ENCODE assay signal across 8 cellular contexts in the genomic region with DNA sequence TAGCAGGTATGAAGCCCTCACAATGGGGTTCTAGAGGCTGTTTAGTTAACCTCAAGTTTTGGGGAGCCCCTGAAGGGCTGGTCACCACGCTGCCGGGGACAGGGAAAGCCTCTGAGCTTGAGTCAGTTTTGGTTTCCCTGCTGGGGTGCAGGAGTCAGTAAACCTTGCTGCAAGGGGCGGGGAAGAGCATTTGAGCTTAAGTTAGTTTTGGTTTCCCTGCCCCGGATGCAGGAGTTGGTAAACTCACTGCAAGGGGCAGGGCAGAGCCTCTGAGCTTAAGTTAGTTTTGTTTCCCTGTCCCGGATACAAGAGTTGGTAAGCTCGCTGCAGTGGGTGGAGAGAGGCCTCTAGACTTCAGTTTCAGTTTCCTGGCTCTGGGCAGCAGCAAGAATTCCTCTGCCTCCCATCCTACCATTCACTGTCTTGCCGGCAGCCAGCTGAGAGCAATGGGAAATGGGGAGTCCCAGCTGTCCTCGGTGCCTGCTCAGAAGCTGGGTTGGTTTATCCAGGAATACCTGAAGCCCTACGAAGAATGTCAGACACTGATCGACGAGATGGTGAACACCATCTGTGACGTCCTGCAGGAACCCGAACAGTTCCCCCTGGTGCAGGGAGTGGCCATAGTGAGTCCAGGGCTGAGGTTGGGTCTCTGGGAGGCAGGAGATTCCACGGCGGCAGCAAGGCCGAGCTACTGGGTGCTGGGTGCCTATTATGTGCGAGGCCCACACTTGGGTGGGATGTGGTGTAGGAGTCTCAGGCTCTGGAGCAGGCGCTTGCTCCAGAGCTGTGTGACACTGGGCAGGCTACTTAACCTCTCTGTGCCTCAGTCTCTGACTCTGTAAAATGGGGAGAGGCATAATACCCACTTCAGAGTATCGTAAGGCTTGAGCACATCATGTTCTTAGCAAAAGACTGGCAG. TPM values are rescaled to one million over a fixed set of nuclear protein-coding genes. Genes with fewer than 3 reads are reported as not detected.
DNase-seq lines count a peak whose midpoint lies in the region; ATAC-seq, FAIRE-seq and TF ChIP-seq lines count a peak whose summit lies in the region.

A gene with protein sequence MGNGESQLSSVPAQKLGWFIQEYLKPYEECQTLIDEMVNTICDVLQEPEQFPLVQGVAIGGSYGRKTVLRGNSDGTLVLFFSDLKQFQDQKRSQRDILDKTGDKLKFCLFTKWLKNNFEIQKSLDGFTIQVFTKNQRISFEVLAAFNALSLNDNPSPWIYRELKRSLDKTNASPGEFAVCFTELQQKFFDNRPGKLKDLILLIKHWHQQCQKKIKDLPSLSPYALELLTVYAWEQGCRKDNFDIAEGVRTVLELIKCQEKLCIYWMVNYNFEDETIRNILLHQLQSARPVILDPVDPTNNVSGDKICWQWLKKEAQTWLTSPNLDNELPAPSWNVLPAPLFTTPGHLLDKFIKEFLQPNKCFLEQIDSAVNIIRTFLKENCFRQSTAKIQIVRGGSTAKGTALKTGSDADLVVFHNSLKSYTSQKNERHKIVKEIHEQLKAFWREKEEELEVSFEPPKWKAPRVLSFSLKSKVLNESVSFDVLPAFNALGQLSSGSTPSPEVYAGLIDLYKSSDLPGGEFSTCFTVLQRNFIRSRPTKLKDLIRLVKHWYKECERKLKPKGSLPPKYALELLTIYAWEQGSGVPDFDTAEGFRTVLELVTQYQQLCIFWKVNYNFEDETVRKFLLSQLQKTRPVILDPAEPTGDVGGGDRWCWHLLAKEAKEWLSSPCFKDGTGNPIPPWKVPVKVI (plus strand): TSS at position 357 of the 919 bp plus-strand sequence. CDS start 90 bp downstream, at position 447.

- ATAC-seq in HG03175 (IDR thresholded peaks at IDR 0.05; ENCODE audit: unreplicated experiment) (peak; percentile 92), HepG2 (peak; percentile 84)

- no peak within 1 kb of the TSS for H3K27ac ChIP-seq in HepG2 (ENCODE audit: extremely low read length, insufficient read depth, low read length)

- H3K9ac ChIP-seq in HepG2 (ENCODE audit: insufficient read depth, low read depth, low read length) = 0 out of 2 replicates have a peak within 1 kb of the TSS, but pooled peaks have one; percentile 21

- H3K9me3 ChIP-seq in HepG2 (ENCODE audit: low read length) = no peaks in the 10 kb centered on the region

- TF ChIP-seq POLR2A in GM18951 (IDR thresholded peaks at IDR 0.05; ENCODE audit: extremely low read depth, insufficient read depth, insufficient read length) = peak; percentile 84
- TF ChIP-seq POLR2A in HepG2 (IDR thresholded peaks at IDR 0.05; ENCODE audit: insufficient read depth in 1 of 2, low read depth in 2 of 2, low read length in 2 of 2) = no peak

- TF ChIP-seq RAD21 in HepG2 (CRISPR knock-in tag; IDR thresholded peaks at IDR 0.05) = no peak

- TF ChIP-seq EP300 in HepG2 (IDR thresholded peaks at IDR 0.05; ENCODE audit: low read depth in 2 of 2, low read length in 2 of 2) (no peak), HepG2 (CRISPR knock-in tag; IDR thresholded peaks at IDR 0.05; ENCODE audit: borderline replicate concordance) (no peak)

- peak within 1 kb of the TSS; percentile 7 to 70 (median 61); a peak in 5 of 6 replicates for H3K4me3 ChIP-seq in HepG2 (replicated peaks in 1 of 3; ENCODE audit: insufficient read depth in 1 of 3, low read depth in 2 of 3, low read length in 3 of 3)

- H3K27me3 ChIP-seq in HepG2 (ENCODE audit: control insufficient read depth in 1 of 2, insufficient read depth in 2 of 2, low read length in 2 of 2) = peaks cover 0 to 2% of the 10 kb centered on the region in 2 experiments; a peak in 1 of 5 replicates

- DNase-seq in A172 (ENCODE audit: low spot score) = peak; percentile 52
- peak; percentile 49 for DNase-seq in T-helper 9 cell
- peak; percentile 63 to 88 for DNase-seq in T47D (ENCODE audit: low read depth in 1 of 2, low spot score in 1 of 2)
- DNase-seq in HepG2 (ENCODE audit: low spot score) = peak; percentile 12
- peak; percentile 56 for DNase-seq in stimulated activated CD8-positive, alpha-beta memory T cell treated with anti-CD3 and anti-CD28 coated beads, Interleukin-15, amount 100 ng/mL, for 1 hour (ENCODE audit: low read depth)
- no peak for DNase-seq in NCI-H1105 (lab: John Stamatoyannopoulos, UW)

- CTCF ChIA-PET in HepG2 (lab: Yijun Ruan, JAX; ENCODE audit: low intra/inter-chr PET ratio, low total read pairs) = no interaction called here

- H3K79me2 ChIP-seq in HepG2 (ENCODE audit: insufficient read depth, low read length) = no peaks in the 10 kb centered on the region

- peak within 1 kb of the TSS; percentile 88 for H3K4me2 ChIP-seq in HepG2 (ENCODE audit: low read depth, low read length)

- 8% methylated on average over 14 of the region's 19 CpGs for WGBS in HepG2 (ENCODE audit: low lambda C conversion rate)

- POLR2A ChIA-PET in HepG2 (lab: Yijun Ruan, JAX) = no interaction called here

- no peak for FAIRE-seq in HepG2 (lab: Jason Lieb, UNC)

- H3K36me3 ChIP-seq in HepG2 (replicated peaks in 1 of 2; ENCODE audit: control insufficient read depth in 1 of 2, insufficient read depth in 2 of 2, low read length in 2 of 2) = no peaks in the 10 kb centered on the region

- intact Hi-C loops in HepG2 (cut with micrococcal nuclease; ENCODE audit: unreplicated experiment) = loop anchor here (5.0 kb wide), 1 partner anchor 76 kb away; no protein-coding TSS in a partner anchor

- peaks cover 16% of the 10 kb centered on the region for H3K4me1 ChIP-seq in HepG2 (ENCODE audit: insufficient read depth, low read length)

- peak within 1 kb of the TSS; percentile 82 for H2AFZ ChIP-seq in HepG2 (ENCODE audit: low read length)

- BruUV-seq in HepG2 (replicated peaks; lab: Mats Ljungman, UMichigan) = no TSS peak

- in situ Hi-C loops in GM18951 (cut with MboI; ENCODE audit: low sequenced_read_pairs, unreplicated experiment) (no loop called here), T47D (cut with HindIII; ENCODE audit: low pct_unique_long_range_greater_than_20kb, low sequenced_read_pairs) (no loop called here), HepG2 (cut with HindIII; ENCODE audit: extremely low pct_ligation_motif_present, low pct_unique_long_range_greater_than_20kb) (no loop called here)

- TF ChIP-seq CTCF in HepG2 (CRISPR knock-in tag; IDR thresholded peaks at IDR 0.05) = no peak

- H4K20me1 ChIP-seq in HepG2 (ENCODE audit: insufficient read depth, low read length) = no peaks in the 10 kb centered on the region

TF ChIP-seq in HepG2, 621 proteins besides CTCF, POLR2A, EP300 and RAD21 (continues in another document):
- peak; percentile 80 for TF ChIP-seq ZNF629 (CRISPR knock-in tag; conservative IDR thresholded peaks at IDR 0.05)
- no peak for TF ChIP-seq KLF15 (CRISPR knock-in tag; IDR thresholded peaks at IDR 0.05; ENCODE audit: borderline replicate concordance)
- no peak for TF ChIP-seq ZNF75D (CRISPR knock-in tag; IDR thresholded peaks at IDR 0.05; ENCODE audit: borderline replicate concordance)
- peak; percentile 99 for TF ChIP-seq ZNF768 (CRISPR knock-in tag; IDR thresholded peaks at IDR 0.05)
- TF ChIP-seq, protein P1, sequence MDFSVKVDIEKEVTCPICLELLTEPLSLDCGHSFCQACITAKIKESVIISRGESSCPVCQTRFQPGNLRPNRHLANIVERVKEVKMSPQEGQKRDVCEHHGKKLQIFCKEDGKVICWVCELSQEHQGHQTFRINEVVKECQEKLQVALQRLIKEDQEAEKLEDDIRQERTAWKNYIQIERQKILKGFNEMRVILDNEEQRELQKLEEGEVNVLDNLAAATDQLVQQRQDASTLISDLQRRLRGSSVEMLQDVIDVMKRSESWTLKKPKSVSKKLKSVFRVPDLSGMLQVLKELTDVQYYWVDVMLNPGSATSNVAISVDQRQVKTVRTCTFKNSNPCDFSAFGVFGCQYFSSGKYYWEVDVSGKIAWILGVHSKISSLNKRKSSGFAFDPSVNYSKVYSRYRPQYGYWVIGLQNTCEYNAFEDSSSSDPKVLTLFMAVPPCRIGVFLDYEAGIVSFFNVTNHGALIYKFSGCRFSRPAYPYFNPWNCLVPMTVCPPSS (IDR thresholded peaks at IDR 0.05) = no peak
- TF ChIP-seq ZNF678 (CRISPR knock-in tag; IDR thresholded peaks at IDR 0.05) = no peak

RNA-seq across cellular contexts. Expression of the gene that starts here (rescaled TPM):
- 1.7 and 6.5 TPM in 2 replicates for total RNA-seq in A172 (2014; rRNA removed; shearing (Covaris generic))
- total RNA-seq in HepG2 (2016; rRNA removed; fragmentation: Illumina TruSeq; extraction: Trizol) = 0.24 and 0.44 TPM in 2 replicates
- not detected in 2 replicates for total RNA-seq in HepG2 (2016; cell fraction: cytosol; rRNA removed; fragmentation: Illumina TruSeq; extraction: Trizol; ENCODE audit: low read depth)
- total RNA-seq in HepG2 (2016; cell fraction: insoluble cytoplasmic fraction; rRNA removed; fragmentation: Illumina TruSeq; extraction: Trizol) = 0.11 TPM in 1 of 2 replicates, not detected in the other
- 0.10 TPM in 1 of 2 replicates, not detected in the other for total RNA-seq in HepG2 (2016; cell fraction: membrane; rRNA removed; fragmentation: Illumina TruSeq; extraction: Trizol)
- not detected in 2 replicates for total RNA-seq in HepG2 (2016; cell fraction: nucleus; rRNA removed; fragmentation: Illumina TruSeq; extraction: Trizol)
- polyA plus RNA-seq in HepG2 (2011; rRNA removed) = 0.05 and 0.10 TPM in 2 replicates
- polyA plus RNA-seq in HepG2 (2011; cell fraction: cytosol; rRNA removed) = 0.07 and 0.09 TPM in 2 replicates
- 0.13 and 0.23 TPM in 2 replicates for polyA plus RNA-seq in HepG2 (2011; cell fraction: nucleus; rRNA removed)
- polyA plus RNA-seq in HepG2 (2012) = not detected in 2 replicates
- not detected in 2 replicates for polyA plus RNA-seq in HepG2 (2016; cell fraction: cytosol; fragmentation: Illumina TruSeq; extraction: Trizol; ENCODE audit: low read depth)
- 0.20 TPM in 1 of 2 replicates, not detected in the other for polyA plus RNA-seq in HepG2 (2016; cell fraction: insoluble cytoplasmic fraction; fragmentation: Illumina TruSeq; extraction: Trizol; ENCODE audit: low read depth)
- not detected in 2 replicates for polyA plus RNA-seq in HepG2 (2016; cell fraction: membrane; fragmentation: Illumina TruSeq; extraction: Trizol; ENCODE audit: low read depth)
- not detected in 2 replicates for polyA plus RNA-seq in HepG2 (2016; cell fraction: nucleus; fragmentation: Illumina TruSeq; extraction: Trizol; ENCODE audit: insufficient read depth, low read depth)
- 0.98 TPM in 1 of 2 replicates, not detected in the other for polyA minus RNA-seq in HepG2 (2011; rRNA and poly(A)+ RNA removed; ENCODE audit: low replicate concordance)
- not detected in 2 replicates for polyA minus RNA-seq in HepG2 (2011; cell fraction: cytosol; rRNA and poly(A)+ RNA removed)
- polyA minus RNA-seq in HepG2 (2011; cell fraction: nucleus; rRNA and poly(A)+ RNA removed) = not detected in 2 replicates

Comparison
In these comparisons a context has a peak if more than half of its experiments do, and no peak if none do; other contexts are left out.
1. Peak in DNase-seq, ATAC-seq, H3K4me3 ChIP-seq, H3K9ac ChIP-seq and H3K4me2 ChIP-seq in HepG2; RNA of the gene not detected or under 1 TPM.